Comparison of ENCODE assay signal across 1 cellular context in genomic region chr4:71501992-71502391, GRCh38.
TF ChIP-seq lines count a peak whose summit lies in the region.

No MANE protein-coding gene starts in this region.

TF ChIP-seq in IMR-90, 13 proteins besides CTCF, POLR2A, EP300 and RAD21 (continued from another document):
- no peak for TF ChIP-seq BHLHE40 (IDR thresholded peaks at IDR 0.05; ENCODE audit: low read depth, low read length)
- no peak for TF ChIP-seq NFE2L2 (IDR thresholded peaks at IDR 0.05; ENCODE audit: low read depth, low read length)
- TF ChIP-seq ELK1 (IDR thresholded peaks at IDR 0.05; ENCODE audit: borderline replicate concordance, low read depth, low read length) = no peak
- TF ChIP-seq MXI1 (IDR thresholded peaks at IDR 0.05; ENCODE audit: borderline replicate concordance, low read depth, low read length) = no peak
- no peak for TF ChIP-seq MAFK (IDR thresholded peaks at IDR 0.05; ENCODE audit: low read depth, low read length)
